Comparison of ENCODE assay signal across 9 cellular contexts in the genomic region with DNA sequence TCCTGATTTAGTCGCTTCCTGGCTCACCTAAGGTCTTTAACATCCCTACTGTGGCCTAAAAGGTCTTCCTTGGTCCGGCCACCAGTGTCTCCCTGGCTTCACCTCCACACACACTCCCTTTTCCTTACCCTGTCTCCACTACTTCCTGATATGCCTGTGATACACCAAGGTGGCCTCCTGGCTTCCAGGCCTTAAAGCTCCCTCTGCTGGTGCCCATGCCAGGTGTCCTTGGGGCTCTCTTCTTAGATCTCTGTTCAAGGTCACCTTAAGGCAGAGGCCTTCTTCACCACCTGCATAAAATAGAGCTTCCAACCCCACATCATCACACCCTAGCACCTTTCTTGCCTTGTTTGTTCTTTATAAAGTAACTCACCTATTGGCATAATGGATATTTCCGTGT.
DNase-seq lines count a peak whose midpoint lies in the region; ATAC-seq and TF ChIP-seq lines count a peak whose summit lies in the region.
"Had no signal": no experiment of that assay in that cellular context is flagged by ENCODE, and none has a peak within 500 bp of the region (broad histone marks: within the 10 kb centered on the region; RNA-seq: fewer than 3 reads in every experiment).

No MANE protein-coding gene starts in this region.

- TF ChIP-seq CTCF in cardiac muscle cell (IDR thresholded peaks at IDR 0.05; ENCODE audit: low read depth, low read length) (peak; percentile 54), heart left ventricle (IDR thresholded peaks at IDR 0.05) (peak in 4 of 12 donors; percentile 6 to 13 (median 11)), endodermal cell (conservative IDR thresholded peaks at IDR 0.05) (peak; percentile 84), upper lobe of right lung (IDR thresholded peaks at IDR 0.05) (peak; percentile 21)

- no peak for TF ChIP-seq POLR2A in heart left ventricle (IDR thresholded peaks at IDR 0.05)

- peak; percentile 4 to 25 for DNase-seq in cardiac muscle cell (ENCODE audit: low read depth in 1 of 2, low spot score in 1 of 2)
- no peak for DNase-seq in heart left ventricle
- DNase-seq in NCI-H526 (lab: John Stamatoyannopoulos, UW) = peak; percentile 34 to 73
- peak; percentile 88 for DNase-seq in endodermal cell
- no peak for DNase-seq in upper lobe of right lung
- DNase-seq in amniotic stem cell (lab: John Stamatoyannopoulos, UW) = no peak
- DNase-seq in SK-N-DZ (ENCODE audit: low spot score) = no peak

- intact Hi-C loops in heart left ventricle (cut with DNase I) (no loop called here), upper lobe of right lung (cut with DNase I) (no loop called here)

- no peaks in the 10 kb centered on the region for H3K4me1 ChIP-seq in cardiac muscle cell (ENCODE audit: low read depth)
- no peaks in the 10 kb centered on the region for H3K4me1 ChIP-seq in heart left ventricle
- H3K4me1 ChIP-seq in endodermal cell (ENCODE audit: control insufficient read depth, insufficient read depth, low read length) = no peaks in the 10 kb centered on the region
- no peaks in the 10 kb centered on the region for H3K4me1 ChIP-seq in upper lobe of right lung

- H3K4me3 ChIP-seq in cardiac muscle cell (no peak overlapping the region), heart left ventricle (no peak overlapping the region), endodermal cell (ENCODE audit: low read length) (no peak overlapping the region), upper lobe of right lung (no peak overlapping the region)

- H3K4me1 Mint-ChIP-seq in endodermal cell = no peaks in the 10 kb centered on the region
- H3K4me1 Mint-ChIP-seq: IgD-negative memory B cell had no signal

- H3K27ac ChIP-seq in cardiac muscle cell (no peak overlapping the region), heart left ventricle (no peak overlapping the region), endodermal cell (ENCODE audit: low read depth, low read length) (no peak overlapping the region), upper lobe of right lung (no peak overlapping the region)

- ATAC-seq in heart left ventricle (no peak), upper lobe of right lung (peak; percentile 61), HG03097 (IDR thresholded peaks at IDR 0.05; ENCODE audit: low FRiP score, unreplicated experiment) (no peak)

- H3K27me3 Mint-ChIP-seq in endodermal cell (ENCODE audit: insufficient read depth) = peaks cover 4% of the 10 kb centered on the region
- H3K27me3 Mint-ChIP-seq: IgD-negative memory B cell had no signal

- H3K27me3 ChIP-seq in cardiac muscle cell (peaks cover 9% of the 10 kb centered on the region), heart left ventricle (no peaks in the 10 kb centered on the region), endodermal cell (ENCODE audit: control insufficient read depth, insufficient read depth, low read length, poor library complexity, severe bottlenecking) (no peaks in the 10 kb centered on the region), upper lobe of right lung (no peaks in the 10 kb centered on the region)

- no peak overlapping the region for H3K4me3 Mint-ChIP-seq in endodermal cell
- H3K4me3 Mint-ChIP-seq: IgD-negative memory B cell had no signal

- H3K36me3 Mint-ChIP-seq in endodermal cell (ENCODE audit: low read depth) = no peaks in the 10 kb centered on the region
- H3K36me3 Mint-ChIP-seq: IgD-negative memory B cell had no signal

- no peak overlapping the region for H3K27ac Mint-ChIP-seq in endodermal cell
- H3K27ac Mint-ChIP-seq: IgD-negative memory B cell had no signal

- H3K9me3 ChIP-seq in cardiac muscle cell (ENCODE audit: low read depth) (no peaks in the 10 kb centered on the region), heart left ventricle (no peaks in the 10 kb centered on the region), endodermal cell (ENCODE audit: control insufficient read depth, low read length) (no peaks in the 10 kb centered on the region), upper lobe of right lung (no peaks in the 10 kb centered on the region)

- no peaks in the 10 kb centered on the region for H3K9me3 Mint-ChIP-seq in endodermal cell

- H3K36me3 ChIP-seq in cardiac muscle cell = no peaks in the 10 kb centered on the region
- no peaks in the 10 kb centered on the region for H3K36me3 ChIP-seq in heart left ventricle
- no peaks in the 10 kb centered on the region for H3K36me3 ChIP-seq in endodermal cell (ENCODE audit: control insufficient read depth, insufficient read depth, low read length)
- H3K36me3 ChIP-seq in upper lobe of right lung = no peaks in the 10 kb centered on the region

- WGBS in heart left ventricle, 4 donors = 80 to 84% (median 84%) methylated on average over 3 of the region's 3 CpGs
- WGBS in endodermal cell (ENCODE audit: insufficient coverage in 1 of 2, insufficient read length in 1 of 2), 2 experiments = 87 to 92% methylated on average over 2 to 3 of the region's 3 CpGs

- H3K9ac ChIP-seq in endodermal cell (ENCODE audit: extremely low read depth, low read length, poor library complexity, severe bottlenecking) = no peak overlapping the region

Comparison
In these comparisons a context has a peak if more than half of its experiments do, and no peak if none do; other contexts are left out.
1. DNase-seq: peak in cardiac muscle cell (2 of 2), NCI-H526 (2 of 2) and endodermal cell (single experiment); none in heart left ventricle (0 of 5), upper lobe of right lung (single experiment), amniotic stem cell (single experiment) and SK-N-DZ (single experiment).